Comparison of ENCODE assay signal across 10 cellular contexts in genomic region chr5:135140805-135141204, GRCh38.
DNase-seq lines count a peak whose midpoint lies in the region; ATAC-seq and TF ChIP-seq lines count a peak whose summit lies in the region.
"Had no signal": no experiment of that assay in that cellular context is flagged by ENCODE, and none has a peak within 500 bp of the region (broad histone marks: within the 10 kb centered on the region; RNA-seq: fewer than 3 reads in every experiment).

No MANE protein-coding gene starts in this region.

- DNase-seq in AG20443 (ENCODE audit: low spot score), result peak; percentile 81
- peak; percentile 94 for DNase-seq in LHCN-M2 (ENCODE audit: low read depth)
- DNase-seq in astrocyte of the spinal cord (ENCODE audit: low read depth, low spot score), result peak; percentile 45
- no peak for DNase-seq in memory B cell (ENCODE audit: low spot score in 2 of 2)
- no peak for DNase-seq in stimulated activated CD4-positive, alpha-beta T cell treated with anti-CD3 and anti-CD28 coated beads, Interleukin-4, amount 100 ng/mL, for 1 hour
- DNase-seq in activated T-cell treated with anti-CD3 and anti-CD28 coated beads, Interleukin-2, amount 50 U/mL, for 24 hours, result no peak
- DNase-seq: KG1 had no signal

- in situ Hi-C loops in astrocyte of the spinal cord (cut with HindIII; ENCODE audit: low sequenced_read_pairs), result no loop called here

- ATAC-seq in memory B cell (ENCODE audit: low read depth), result peak; percentile 15
- ATAC-seq in GM18498 (IDR thresholded peaks at IDR 0.05; ENCODE audit: unreplicated experiment), result no peak
- ATAC-seq in GM19324 (IDR thresholded peaks at IDR 0.05; ENCODE audit: low FRiP score, unreplicated experiment), result no peak
- ATAC-seq: body of pancreas had no signal

- H3K9me3 Mint-ChIP-seq in memory B cell, result peaks cover 2% of the 10 kb centered on the region
- no peaks in the 10 kb centered on the region for H3K9me3 Mint-ChIP-seq in activated T-cell treated with anti-CD3 and anti-CD28 coated beads, Interleukin-2, amount 50 U/mL, for 24 hours

- no peak overlapping the region for H3K4me3 ChIP-seq in astrocyte of the spinal cord (ENCODE audit: low read depth, low read length)
- H3K4me3 ChIP-seq: body of pancreas had no signal

- peaks cover 12% of the 10 kb centered on the region for H3K27me3 Mint-ChIP-seq in memory B cell
- H3K27me3 Mint-ChIP-seq in activated T-cell treated with anti-CD3 and anti-CD28 coated beads, Interleukin-2, amount 50 U/mL, for 24 hours, result no peaks in the 10 kb centered on the region

- no peak for TF ChIP-seq CTCF in astrocyte of the spinal cord (IDR thresholded peaks at IDR 0.05; ENCODE audit: low read depth, low read length)

- no peaks in the 10 kb centered on the region for H3K36me3 Mint-ChIP-seq in memory B cell
- no peaks in the 10 kb centered on the region for H3K36me3 Mint-ChIP-seq in activated T-cell treated with anti-CD3 and anti-CD28 coated beads, Interleukin-2, amount 50 U/mL, for 24 hours (ENCODE audit: low read depth)

- no peak overlapping the region for H3K27ac Mint-ChIP-seq in memory B cell
- H3K27ac Mint-ChIP-seq in activated T-cell treated with anti-CD3 and anti-CD28 coated beads, Interleukin-2, amount 50 U/mL, for 24 hours, result no peak overlapping the region

- H3K4me1 Mint-ChIP-seq in memory B cell, result peaks cover 9% of the 10 kb centered on the region
- no peaks in the 10 kb centered on the region for H3K4me1 Mint-ChIP-seq in activated T-cell treated with anti-CD3 and anti-CD28 coated beads, Interleukin-2, amount 50 U/mL, for 24 hours (ENCODE audit: low read depth)

- no peak overlapping the region for H3K4me3 Mint-ChIP-seq in memory B cell
- H3K4me3 Mint-ChIP-seq in activated T-cell treated with anti-CD3 and anti-CD28 coated beads, Interleukin-2, amount 50 U/mL, for 24 hours, result no peak overlapping the region

Comparison
In these comparisons a context has a peak if more than half of its experiments do, and no peak if none do; other contexts are left out.
1. DNase-seq: peak in AG20443 (single experiment), LHCN-M2 (single experiment) and astrocyte of the spinal cord (single experiment); none in memory B cell (0 of 2), stimulated activated CD4-positive, alpha-beta T cell treated with anti-CD3 and anti-CD28 coated beads, Interleukin-4, amount 100 ng/mL, for 1 hour (single experiment) and activated T-cell treated with anti-CD3 and anti-CD28 coated beads, Interleukin-2, amount 50 U/mL, for 24 hours (single experiment).